Comparison of ENCODE assay signal across 22 cellular contexts in genomic region chr5:43804723-43805122, GRCh38.
DNase-seq lines count a peak whose midpoint lies in the region; ATAC-seq, FAIRE-seq and TF ChIP-seq lines count a peak whose summit lies in the region.
"Had no signal": no experiment of that assay in that cellular context is flagged by ENCODE, and none has a peak within 500 bp of the region (broad histone marks: within the 10 kb centered on the region; RNA-seq: fewer than 3 reads in every experiment).

No MANE protein-coding gene starts in this region.

- CTCF ChIA-PET in K562 (lab: Yijun Ruan, JAX; ENCODE audit: low intra/inter-chr PET ratio) = no interaction called here

- no peak for ATAC-seq in K562
- no peak for ATAC-seq in GM18861 (IDR thresholded peaks at IDR 0.05; ENCODE audit: unreplicated experiment)
- ATAC-seq: A549; CD8-positive, alpha-beta T cell had no signal

- H3K4me1 ChIP-seq in K562 (replicated peaks in 1 of 2; ENCODE audit: control insufficient read depth in 2 of 2, insufficient read depth in 2 of 2, low read length in 2 of 2) = no peaks in the 10 kb centered on the region
- peaks cover 7% of the 10 kb centered on the region for H3K4me1 ChIP-seq in parathyroid adenoma
- H3K4me1 ChIP-seq: A549 had no signal

- H4K20me1 ChIP-seq in K562 (replicated peaks; ENCODE audit: control insufficient read depth, insufficient read depth, low read length) = no peaks in the 10 kb centered on the region
- H4K20me1 ChIP-seq: BLaER1 treated with 17β-estradiol and CSF1 and Interleukin-3, amounts not matched to agents 10 nM and 100 nM had no signal

- no peak for TF ChIP-seq RAD21 in K562 (CRISPR knock-in tag; conservative IDR thresholded peaks at IDR 0.05 in 1 of 2, IDR thresholded peaks at IDR 0.05 in 1 of 2)

- H3K27ac ChIP-seq in K562 (ENCODE audit: extremely low read depth, low read depth, low read length) (no peak overlapping the region), parathyroid adenoma (peak overlapping the region; percentile 27)
- H3K27ac ChIP-seq: 22Rv1; A549; BLaER1 treated with 17β-estradiol and CSF1 and Interleukin-3, amounts not matched to agents 10 nM and 100 nM; C4-2B had no signal

- no peak for TF ChIP-seq POLR2A in K562 (conservative IDR thresholded peaks at IDR 0.05)

- H3K9ac ChIP-seq in K562 (ENCODE audit: insufficient read depth in 1 of 2, low read depth in 2 of 2, low read length in 2 of 2) = no peak overlapping the region
- no peak overlapping the region for H3K9ac ChIP-seq in parathyroid adenoma
- H3K9ac ChIP-seq: BLaER1 treated with 17β-estradiol and CSF1 and Interleukin-3, amounts not matched to agents 10 nM and 100 nM had no signal

- intact Hi-C loops in K562 (cut with micrococcal nuclease) = no loop called here

- FAIRE-seq in K562 (lab: Jason Lieb, UNC) = no peak
- FAIRE-seq: A549, GM12891 had no signal

- H3K9me1 ChIP-seq in K562 (ENCODE audit: control insufficient read depth, insufficient read depth, low read length) = no peaks in the 10 kb centered on the region

- in situ Hi-C loops in K562 (cut with MboI) = no loop called here

- DNase-seq in DMS53 (lab: John Stamatoyannopoulos, UW) = peak; percentile 3
- DNase-seq in DMS53 treated with DMSO at 0.1 percent for 48 hours (lab: John Stamatoyannopoulos, UW; ENCODE audit: unreplicated experiment) = no peak
- DNase-seq in OCI-M1 (lab: John Stamatoyannopoulos, UW) = peak; percentile 80
- DNase-seq in K562 (ENCODE audit: extremely low read depth in 1 of 4, low spot score in 3 of 4) = no peak
- no peak for DNase-seq in NOMO-1 (lab: John Stamatoyannopoulos, UW; ENCODE audit: unreplicated experiment in 2 of 2)
- no peak for DNase-seq in HCEC 1CT
- DNase-seq: AML-193; CD4-positive, alpha-beta T cell; CD8-positive, alpha-beta T cell; DMS 273 treated with DMSO at 0.1 percent for 48 hours; DMS153; DMS79; DND-41; EL; GDM1 had no signal

- no peak for TF ChIP-seq EP300 in K562 (IDR thresholded peaks at IDR 0.05; ENCODE audit: low read length)

- H3K9me3 ChIP-seq in K562 (replicated peaks; ENCODE audit: control insufficient read depth, insufficient read depth, low read depth, low read length) = no peaks in the 10 kb centered on the region
- no peaks in the 10 kb centered on the region for H3K9me3 ChIP-seq in parathyroid adenoma (ENCODE audit: control insufficient read depth, low read length)
- H3K9me3 ChIP-seq: A549 had no signal

- TF ChIP-seq CTCF in K562 (IDR thresholded peaks at IDR 0.05 in 2 of 3, conservative IDR thresholded peaks at IDR 0.05 in 1 of 3; ENCODE audit: insufficient read depth in 2 of 3, low read depth in 1 of 3, low read length in 3 of 3) = no peak
- TF ChIP-seq CTCF in parathyroid adenoma (IDR thresholded peaks at IDR 0.05) = no peak

- BruUV-seq in K562 (replicated peaks; lab: Mats Ljungman, UMichigan) = no TSS peak

- H3K4me3 ChIP-seq in K562 (no peak overlapping the region), parathyroid adenoma (ENCODE audit: low read depth, low read length) (no peak overlapping the region)
- H3K4me3 ChIP-seq: A549; BLaER1 treated with 17β-estradiol and CSF1 and Interleukin-3, amounts not matched to agents 10 nM and 100 nM had no signal

- H3K36me3 ChIP-seq in K562 (ENCODE audit: control insufficient read depth, insufficient read depth, low read length) (no peaks in the 10 kb centered on the region), parathyroid adenoma (ENCODE audit: control insufficient read depth, insufficient read depth, low read length) (no peaks in the 10 kb centered on the region)
- H3K36me3 ChIP-seq: BLaER1 treated with 17β-estradiol and CSF1 and Interleukin-3, amounts not matched to agents 10 nM and 100 nM had no signal

- no peaks in the 10 kb centered on the region for H3K79me2 ChIP-seq in K562 (ENCODE audit: control insufficient read depth, insufficient read depth, low read length)
- no peaks in the 10 kb centered on the region for H3K79me2 ChIP-seq in parathyroid adenoma

- H3K4me2 ChIP-seq in K562 (ENCODE audit: insufficient read depth, low read length) = no peak overlapping the region
- no peak overlapping the region for H3K4me2 ChIP-seq in parathyroid adenoma (ENCODE audit: low read length)
- H3K4me2 ChIP-seq: A549; BLaER1 treated with 17β-estradiol and CSF1 and Interleukin-3, amounts not matched to agents 10 nM and 100 nM had no signal

- POLR2A ChIA-PET in K562 (lab: Yijun Ruan, JAX) = no interaction called here

- H3K27me3 ChIP-seq in K562 (ENCODE audit: control insufficient read depth in 2 of 2, insufficient read depth in 2 of 2, low read length in 2 of 2) (no peaks in the 10 kb centered on the region), parathyroid adenoma (ENCODE audit: control insufficient read depth, insufficient read depth, low read length) (no peaks in the 10 kb centered on the region)
- H3K27me3 ChIP-seq: BLaER1 treated with 17β-estradiol and CSF1 and Interleukin-3, amounts not matched to agents 10 nM and 100 nM had no signal

- H2AFZ ChIP-seq in K562 (ENCODE audit: low read depth, low read length) = no peak overlapping the region
- no peak overlapping the region for H2AFZ ChIP-seq in parathyroid adenoma

TF ChIP-seq in K562, 482 proteins besides CTCF, POLR2A, EP300 and RAD21 (continues in another document):
- no peak for TF ChIP-seq ZNF707 (CRISPR knock-in tag; conservative IDR thresholded peaks at IDR 0.05)
- no peak for TF ChIP-seq MEF2A (IDR thresholded peaks at IDR 0.05; ENCODE audit: control insufficient read depth, low read depth, low read length)
- no peak for TF ChIP-seq NCOA4 (IDR thresholded peaks at IDR 0.05; ENCODE audit: partially characterized antibody)
- TF ChIP-seq MITF (IDR thresholded peaks at IDR 0.05) = no peak
- no peak for TF ChIP-seq RCOR1 (IDR thresholded peaks at IDR 0.05; ENCODE audit: borderline replicate concordance in 1 of 2, low read depth in 2 of 2, low read length in 2 of 2)
- TF ChIP-seq MBD1 (CRISPR knock-in tag; IDR thresholded peaks at IDR 0.05) = no peak
- peak; percentile 42; the same call in 1 of the 2 replicates for TF ChIP-seq TCF3 (CRISPR knock-in tag; IDR thresholded peaks at IDR 0.05)
- TF ChIP-seq ZFP91 (CRISPR knock-in tag; IDR thresholded peaks at IDR 0.05) = no peak
- no peak for TF ChIP-seq FOXP1 (CRISPR knock-in tag; IDR thresholded peaks at IDR 0.05)
- TF ChIP-seq BRD4 (IDR thresholded peaks at IDR 0.05) = no peak

Comparison
In these comparisons a context has a peak if more than half of its experiments do, and no peak if none do; other contexts are left out.
1. DNase-seq: peak in DMS53 (single experiment) and OCI-M1 (single experiment); none in DMS53 treated with DMSO at 0.1 percent for 48 hours (single experiment), K562 (0 of 4), NOMO-1 (0 of 2) and HCEC 1CT (single experiment).